In the genomic region with DNA sequence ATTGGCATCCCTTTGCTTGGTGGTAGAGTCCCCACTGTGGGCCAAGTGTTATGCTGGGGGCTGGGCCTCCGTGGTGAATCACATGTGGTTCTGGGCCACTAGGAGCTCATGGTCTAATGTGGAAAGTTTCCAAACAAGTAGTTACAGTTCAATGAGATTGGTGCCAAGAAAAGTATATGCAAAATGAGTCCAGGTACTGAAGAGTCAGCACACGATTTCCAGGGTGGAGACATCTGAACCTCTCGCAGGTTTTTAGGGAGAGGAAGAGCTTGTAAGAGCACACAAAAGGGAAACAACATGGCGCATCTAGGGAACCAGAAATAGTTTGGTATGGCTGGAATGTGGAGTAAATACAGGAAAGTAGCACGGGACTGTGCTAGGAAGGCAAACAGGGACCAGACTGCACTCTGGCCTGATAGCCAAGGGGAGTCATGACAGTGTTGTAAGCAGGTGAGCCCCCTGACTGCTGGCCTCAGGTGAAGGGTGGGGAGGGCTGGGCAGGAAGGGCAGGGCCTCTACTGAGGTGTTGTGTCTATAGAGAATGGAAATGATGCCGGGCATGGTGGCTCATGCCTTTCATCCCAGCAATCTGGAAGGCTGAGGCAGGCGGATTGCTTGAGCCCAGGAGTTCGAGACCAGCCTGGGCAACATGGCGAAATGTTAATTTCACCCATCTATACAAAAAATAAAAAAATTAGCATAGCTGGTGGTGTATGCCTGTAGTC, we compare ENCODE assay signal across 1 cellular context.
TF ChIP-seq lines count a peak whose summit lies in the region.

No MANE protein-coding gene starts in this region.

TF ChIP-seq in HepG2, 621 proteins besides CTCF, POLR2A, EP300 and RAD21 (continued from another document and continues in another):
- TF ChIP-seq SMAD9 (CRISPR knock-in tag; IDR thresholded peaks at IDR 0.05) = no peak
- TF ChIP-seq YY1 (IDR thresholded peaks at IDR 0.05; ENCODE audit: insufficient read depth, insufficient replicate concordance, low read depth, low read length) = peak; percentile 34
- no peak for TF ChIP-seq JUNB (CRISPR knock-in tag; IDR thresholded peaks at IDR 0.05; ENCODE audit: borderline replicate concordance)
- peak; percentile 51 for TF ChIP-seq RARA (CRISPR knock-in tag; IDR thresholded peaks at IDR 0.05)
- no peak for TF ChIP-seq ZFP36L2 (CRISPR knock-in tag; IDR thresholded peaks at IDR 0.05)
- TF ChIP-seq HIVEP1 (CRISPR knock-in tag; IDR thresholded peaks at IDR 0.05) = no peak
- TF ChIP-seq ZNF3 (CRISPR knock-in tag; IDR thresholded peaks at IDR 0.05) = no peak
- TF ChIP-seq HNF4A (CRISPR knock-in tag; IDR thresholded peaks at IDR 0.05) = peak; percentile 41
- TF ChIP-seq, protein P1, sequence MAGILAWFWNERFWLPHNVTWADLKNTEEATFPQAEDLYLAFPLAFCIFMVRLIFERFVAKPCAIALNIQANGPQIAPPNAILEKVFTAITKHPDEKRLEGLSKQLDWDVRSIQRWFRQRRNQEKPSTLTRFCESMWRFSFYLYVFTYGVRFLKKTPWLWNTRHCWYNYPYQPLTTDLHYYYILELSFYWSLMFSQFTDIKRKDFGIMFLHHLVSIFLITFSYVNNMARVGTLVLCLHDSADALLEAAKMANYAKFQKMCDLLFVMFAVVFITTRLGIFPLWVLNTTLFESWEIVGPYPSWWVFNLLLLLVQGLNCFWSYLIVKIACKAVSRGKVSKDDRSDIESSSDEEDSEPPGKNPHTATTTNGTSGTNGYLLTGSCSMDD (CRISPR knock-in tag; IDR thresholded peaks at IDR 0.05) = no peak
- no peak for TF ChIP-seq ONECUT2 (CRISPR knock-in tag; IDR thresholded peaks at IDR 0.05)
- no peak for TF ChIP-seq ZNF883 (CRISPR knock-in tag; IDR thresholded peaks at IDR 0.05; ENCODE audit: not compliant biosample characterization)
- no peak for TF ChIP-seq RNF2 (conservative IDR thresholded peaks at IDR 0.05; ENCODE audit: low read depth)
- TF ChIP-seq ZNF562 (CRISPR knock-in tag; IDR thresholded peaks at IDR 0.05; ENCODE audit: borderline replicate concordance) = no peak
- no peak for TF ChIP-seq RAD51 (IDR thresholded peaks at IDR 0.05; ENCODE audit: borderline replicate concordance)
- no peak for TF ChIP-seq NAIF1 (CRISPR knock-in tag; IDR thresholded peaks at IDR 0.05; ENCODE audit: borderline replicate concordance)
- TF ChIP-seq ZNF7 (CRISPR knock-in tag; IDR thresholded peaks at IDR 0.05) = peak; percentile 78; the same call in 1 of the 2 replicates
- TF ChIP-seq KLF12 (CRISPR knock-in tag; IDR thresholded peaks at IDR 0.05; ENCODE audit: borderline replicate concordance) = no peak
- TF ChIP-seq ZNF660 (CRISPR knock-in tag; IDR thresholded peaks at IDR 0.05; ENCODE audit: borderline replicate concordance, low read depth) = no peak
- TF ChIP-seq ZNF34 (CRISPR knock-in tag; IDR thresholded peaks at IDR 0.05; ENCODE audit: borderline replicate concordance) = no peak
- no peak for TF ChIP-seq CCAR2 (optimal IDR thresholded peaks at IDR 0.05; ENCODE audit: low read depth, low read length)
- TF ChIP-seq, protein P2, sequence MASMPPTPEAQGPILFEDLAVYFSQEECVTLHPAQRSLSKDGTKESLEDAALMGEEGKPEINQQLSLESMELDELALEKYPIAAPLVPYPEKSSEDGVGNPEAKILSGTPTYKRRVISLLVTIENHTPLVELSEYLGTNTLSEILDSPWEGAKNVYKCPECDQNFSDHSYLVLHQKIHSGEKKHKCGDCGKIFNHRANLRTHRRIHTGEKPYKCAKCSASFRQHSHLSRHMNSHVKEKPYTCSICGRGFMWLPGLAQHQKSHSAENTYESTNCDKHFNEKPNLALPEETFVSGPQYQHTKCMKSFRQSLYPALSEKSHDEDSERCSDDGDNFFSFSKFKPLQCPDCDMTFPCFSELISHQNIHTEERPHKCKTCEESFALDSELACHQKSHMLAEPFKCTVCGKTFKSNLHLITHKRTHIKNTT (CRISPR knock-in tag; IDR thresholded peaks at IDR 0.05) = no peak
- no peak for TF ChIP-seq ZNF83 (CRISPR knock-in tag; IDR thresholded peaks at IDR 0.05; ENCODE audit: borderline replicate concordance)
- no peak for TF ChIP-seq ZNF33A (CRISPR knock-in tag; IDR thresholded peaks at IDR 0.05; ENCODE audit: borderline replicate concordance)
- TF ChIP-seq NFRKB (IDR thresholded peaks at IDR 0.05) = no peak
- TF ChIP-seq ZNF782 (CRISPR knock-in tag; IDR thresholded peaks at IDR 0.05; ENCODE audit: borderline replicate concordance) = no peak
- no peak for TF ChIP-seq POGZ (CRISPR knock-in tag; IDR thresholded peaks at IDR 0.05)
- no peak for TF ChIP-seq ZNF329 (CRISPR knock-in tag; IDR thresholded peaks at IDR 0.05; ENCODE audit: low read depth)
- no peak for TF ChIP-seq RBFOX2 (IDR thresholded peaks at IDR 0.05; ENCODE audit: low read depth, low read length)
- TF ChIP-seq ZNF850 (CRISPR knock-in tag; conservative IDR thresholded peaks at IDR 0.05) = no peak
- no peak for TF ChIP-seq FOXA1 (IDR thresholded peaks at IDR 0.05)
- TF ChIP-seq FOXA1 (CRISPR knock-in tag; IDR thresholded peaks at IDR 0.05) = peak; percentile 66
- no peak for TF ChIP-seq ESRRA (CRISPR knock-in tag; IDR thresholded peaks at IDR 0.05; ENCODE audit: low read depth)
- TF ChIP-seq, protein P3, sequence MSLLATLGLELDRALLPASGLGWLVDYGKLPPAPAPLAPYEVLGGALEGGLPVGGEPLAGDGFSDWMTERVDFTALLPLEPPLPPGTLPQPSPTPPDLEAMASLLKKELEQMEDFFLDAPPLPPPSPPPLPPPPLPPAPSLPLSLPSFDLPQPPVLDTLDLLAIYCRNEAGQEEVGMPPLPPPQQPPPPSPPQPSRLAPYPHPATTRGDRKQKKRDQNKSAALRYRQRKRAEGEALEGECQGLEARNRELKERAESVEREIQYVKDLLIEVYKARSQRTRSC (CRISPR knock-in tag; IDR thresholded peaks at IDR 0.05; ENCODE audit: low read depth) = no peak
- TF ChIP-seq SMC3 (IDR thresholded peaks at IDR 0.05; ENCODE audit: low read length) = no peak
- TF ChIP-seq GATAD2A (CRISPR knock-in tag; IDR thresholded peaks at IDR 0.05) = no peak
- TF ChIP-seq, protein P4, sequence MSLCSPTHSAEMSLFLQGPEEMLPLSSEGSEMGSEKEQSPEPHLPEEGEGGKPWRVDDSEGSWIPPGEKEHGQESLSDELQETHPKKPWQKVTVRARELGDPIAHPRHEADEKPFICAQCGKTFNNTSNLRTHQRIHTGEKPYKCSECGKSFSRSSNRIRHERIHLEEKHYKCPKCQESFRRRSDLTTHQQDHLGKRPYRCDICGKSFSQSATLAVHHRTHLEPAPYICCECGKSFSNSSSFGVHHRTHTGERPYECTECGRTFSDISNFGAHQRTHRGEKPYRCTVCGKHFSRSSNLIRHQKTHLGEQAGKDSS (CRISPR knock-in tag; IDR thresholded peaks at IDR 0.05; ENCODE audit: borderline replicate concordance, low read depth) = 0 out of 2 replicates have a peak, but pooled peaks have one; percentile 46
- TF ChIP-seq ZNF225 (CRISPR knock-in tag; IDR thresholded peaks at IDR 0.05) = no peak
- TF ChIP-seq, protein P5, sequence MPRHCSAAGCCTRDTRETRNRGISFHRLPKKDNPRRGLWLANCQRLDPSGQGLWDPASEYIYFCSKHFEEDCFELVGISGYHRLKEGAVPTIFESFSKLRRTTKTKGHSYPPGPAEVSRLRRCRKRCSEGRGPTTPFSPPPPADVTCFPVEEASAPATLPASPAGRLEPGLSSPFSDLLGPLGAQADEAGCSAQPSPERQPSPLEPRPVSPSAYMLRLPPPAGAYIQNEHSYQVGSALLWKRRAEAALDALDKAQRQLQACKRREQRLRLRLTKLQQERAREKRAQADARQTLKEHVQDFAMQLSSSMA (CRISPR knock-in tag; IDR thresholded peaks at IDR 0.05) = no peak
- TF ChIP-seq SRSF9 (IDR thresholded peaks at IDR 0.05; ENCODE audit: borderline replicate concordance, insufficient read depth, low read depth, low read length, poor library complexity, severe bottlenecking) = no peak
- peak; percentile 42; the same call in 1 of the 2 replicates for TF ChIP-seq MED1 (CRISPR knock-in tag; IDR thresholded peaks at IDR 0.05)
- no peak for TF ChIP-seq ATAD3A (CRISPR knock-in tag; IDR thresholded peaks at IDR 0.05)
- TF ChIP-seq ZNF263 (CRISPR knock-in tag; IDR thresholded peaks at IDR 0.05) = no peak
- TF ChIP-seq, protein P6, sequence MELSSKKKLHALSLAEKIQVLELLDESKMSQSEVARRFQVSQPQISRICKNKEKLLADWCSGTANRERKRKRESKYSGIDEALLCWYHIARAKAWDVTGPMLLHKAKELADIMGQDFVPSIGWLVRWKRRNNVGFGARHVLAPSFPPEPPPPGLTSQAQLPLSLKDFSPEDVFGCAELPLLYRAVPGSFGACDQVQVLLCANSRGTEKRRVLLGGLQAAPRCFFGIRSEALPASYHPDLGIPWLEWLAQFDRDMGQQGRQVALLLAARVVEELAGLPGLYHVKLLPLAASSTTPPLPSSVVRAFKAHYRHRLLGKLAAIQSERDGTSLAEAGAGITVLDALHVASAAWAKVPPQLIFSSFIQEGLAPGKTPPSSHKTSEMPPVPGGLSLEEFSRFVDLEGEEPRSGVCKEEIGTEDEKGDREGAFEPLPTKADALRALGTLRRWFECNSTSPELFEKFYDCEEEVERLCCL (CRISPR knock-in tag; IDR thresholded peaks at IDR 0.05; ENCODE audit: borderline replicate concordance) = no peak
- TF ChIP-seq, protein P7, sequence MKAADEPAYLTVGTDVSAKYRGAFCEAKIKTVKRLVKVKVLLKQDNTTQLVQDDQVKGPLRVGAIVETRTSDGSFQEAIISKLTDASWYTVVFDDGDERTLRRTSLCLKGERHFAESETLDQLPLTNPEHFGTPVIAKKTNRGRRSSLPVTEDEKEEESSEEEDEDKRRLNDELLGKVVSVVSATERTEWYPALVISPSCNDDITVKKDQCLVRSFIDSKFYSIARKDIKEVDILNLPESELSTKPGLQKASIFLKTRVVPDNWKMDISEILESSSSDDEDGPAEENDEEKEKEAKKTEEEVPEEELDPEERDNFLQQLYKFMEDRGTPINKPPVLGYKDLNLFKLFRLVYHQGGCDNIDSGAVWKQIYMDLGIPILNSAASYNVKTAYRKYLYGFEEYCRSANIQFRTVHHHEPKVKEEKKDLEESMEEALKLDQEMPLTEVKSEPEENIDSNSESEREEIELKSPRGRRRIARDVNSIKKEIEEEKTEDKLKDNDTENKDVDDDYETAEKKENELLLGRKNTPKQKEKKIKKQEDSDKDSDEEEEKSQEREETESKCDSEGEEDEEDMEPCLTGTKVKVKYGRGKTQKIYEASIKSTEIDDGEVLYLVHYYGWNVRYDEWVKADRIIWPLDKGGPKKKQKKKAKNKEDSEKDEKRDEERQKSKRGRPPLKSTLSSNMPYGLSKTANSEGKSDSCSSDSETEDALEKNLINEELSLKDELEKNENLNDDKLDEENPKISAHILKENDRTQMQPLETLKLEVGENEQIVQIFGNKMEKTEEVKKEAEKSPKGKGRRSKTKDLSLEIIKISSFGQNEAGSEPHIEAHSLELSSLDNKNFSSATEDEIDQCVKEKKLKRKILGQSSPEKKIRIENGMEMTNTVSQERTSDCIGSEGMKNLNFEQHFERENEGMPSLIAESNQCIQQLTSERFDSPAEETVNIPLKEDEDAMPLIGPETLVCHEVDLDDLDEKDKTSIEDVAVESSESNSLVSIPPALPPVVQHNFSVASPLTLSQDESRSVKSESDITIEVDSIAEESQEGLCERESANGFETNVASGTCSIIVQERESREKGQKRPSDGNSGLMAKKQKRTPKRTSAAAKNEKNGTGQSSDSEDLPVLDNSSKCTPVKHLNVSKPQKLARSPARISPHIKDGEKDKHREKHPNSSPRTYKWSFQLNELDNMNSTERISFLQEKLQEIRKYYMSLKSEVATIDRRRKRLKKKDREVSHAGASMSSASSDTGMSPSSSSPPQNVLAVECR (CRISPR knock-in tag; IDR thresholded peaks at IDR 0.05; ENCODE audit: borderline replicate concordance) = no peak
- TF ChIP-seq SP1 (IDR thresholded peaks at IDR 0.05) = no peak
- TF ChIP-seq SP1 (CRISPR knock-in tag; IDR thresholded peaks at IDR 0.05) = no peak
- TF ChIP-seq ZNF260 (CRISPR knock-in tag; IDR thresholded peaks at IDR 0.05; ENCODE audit: borderline replicate concordance, low read depth) = no peak
- peak; percentile 29; the same call in 1 of the 2 replicates for TF ChIP-seq SALL1 (CRISPR knock-in tag; IDR thresholded peaks at IDR 0.05)
- peak; percentile 32 for TF ChIP-seq ZEB1 (IDR thresholded peaks at IDR 0.05; ENCODE audit: insufficient replicate concordance, low read depth)
- TF ChIP-seq ZNF138 (CRISPR knock-in tag; IDR thresholded peaks at IDR 0.05; ENCODE audit: low read depth) = no peak
- TF ChIP-seq, protein P8, sequence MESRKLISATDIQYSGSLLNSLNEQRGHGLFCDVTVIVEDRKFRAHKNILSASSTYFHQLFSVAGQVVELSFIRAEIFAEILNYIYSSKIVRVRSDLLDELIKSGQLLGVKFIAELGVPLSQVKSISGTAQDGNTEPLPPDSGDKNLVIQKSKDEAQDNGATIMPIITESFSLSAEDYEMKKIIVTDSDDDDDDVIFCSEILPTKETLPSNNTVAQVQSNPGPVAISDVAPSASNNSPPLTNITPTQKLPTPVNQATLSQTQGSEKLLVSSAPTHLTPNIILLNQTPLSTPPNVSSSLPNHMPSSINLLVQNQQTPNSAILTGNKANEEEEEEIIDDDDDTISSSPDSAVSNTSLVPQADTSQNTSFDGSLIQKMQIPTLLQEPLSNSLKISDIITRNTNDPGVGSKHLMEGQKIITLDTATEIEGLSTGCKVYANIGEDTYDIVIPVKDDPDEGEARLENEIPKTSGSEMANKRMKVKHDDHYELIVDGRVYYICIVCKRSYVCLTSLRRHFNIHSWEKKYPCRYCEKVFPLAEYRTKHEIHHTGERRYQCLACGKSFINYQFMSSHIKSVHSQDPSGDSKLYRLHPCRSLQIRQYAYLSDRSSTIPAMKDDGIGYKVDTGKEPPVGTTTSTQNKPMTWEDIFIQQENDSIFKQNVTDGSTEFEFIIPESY (CRISPR knock-in tag; IDR thresholded peaks at IDR 0.05) = no peak
- TF ChIP-seq ZFP37 (CRISPR knock-in tag; IDR thresholded peaks at IDR 0.05; ENCODE audit: borderline replicate concordance) = no peak
- peak; percentile 53; the same call in 1 of the 2 replicates for TF ChIP-seq PHF21A (CRISPR knock-in tag; IDR thresholded peaks at IDR 0.05)
- TF ChIP-seq, protein P9, sequence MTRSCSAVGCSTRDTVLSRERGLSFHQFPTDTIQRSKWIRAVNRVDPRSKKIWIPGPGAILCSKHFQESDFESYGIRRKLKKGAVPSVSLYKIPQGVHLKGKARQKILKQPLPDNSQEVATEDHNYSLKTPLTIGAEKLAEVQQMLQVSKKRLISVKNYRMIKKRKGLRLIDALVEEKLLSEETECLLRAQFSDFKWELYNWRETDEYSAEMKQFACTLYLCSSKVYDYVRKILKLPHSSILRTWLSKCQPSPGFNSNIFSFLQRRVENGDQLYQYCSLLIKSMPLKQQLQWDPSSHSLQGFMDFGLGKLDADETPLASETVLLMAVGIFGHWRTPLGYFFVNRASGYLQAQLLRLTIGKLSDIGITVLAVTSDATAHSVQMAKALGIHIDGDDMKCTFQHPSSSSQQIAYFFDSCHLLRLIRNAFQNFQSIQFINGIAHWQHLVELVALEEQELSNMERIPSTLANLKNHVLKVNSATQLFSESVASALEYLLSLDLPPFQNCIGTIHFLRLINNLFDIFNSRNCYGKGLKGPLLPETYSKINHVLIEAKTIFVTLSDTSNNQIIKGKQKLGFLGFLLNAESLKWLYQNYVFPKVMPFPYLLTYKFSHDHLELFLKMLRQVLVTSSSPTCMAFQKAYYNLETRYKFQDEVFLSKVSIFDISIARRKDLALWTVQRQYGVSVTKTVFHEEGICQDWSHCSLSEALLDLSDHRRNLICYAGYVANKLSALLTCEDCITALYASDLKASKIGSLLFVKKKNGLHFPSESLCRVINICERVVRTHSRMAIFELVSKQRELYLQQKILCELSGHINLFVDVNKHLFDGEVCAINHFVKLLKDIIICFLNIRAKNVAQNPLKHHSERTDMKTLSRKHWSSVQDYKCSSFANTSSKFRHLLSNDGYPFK (CRISPR knock-in tag; IDR thresholded peaks at IDR 0.05; ENCODE audit: borderline replicate concordance) = no peak
- TF ChIP-seq SKI (IDR thresholded peaks at IDR 0.05; ENCODE audit: partially characterized antibody) = no peak
- no peak for TF ChIP-seq SMAD1 (CRISPR knock-in tag; IDR thresholded peaks at IDR 0.05; ENCODE audit: borderline replicate concordance, low read depth)
- TF ChIP-seq MEF2D (CRISPR knock-in tag; IDR thresholded peaks at IDR 0.05) = peak; percentile 74
